In the genomic region with DNA sequence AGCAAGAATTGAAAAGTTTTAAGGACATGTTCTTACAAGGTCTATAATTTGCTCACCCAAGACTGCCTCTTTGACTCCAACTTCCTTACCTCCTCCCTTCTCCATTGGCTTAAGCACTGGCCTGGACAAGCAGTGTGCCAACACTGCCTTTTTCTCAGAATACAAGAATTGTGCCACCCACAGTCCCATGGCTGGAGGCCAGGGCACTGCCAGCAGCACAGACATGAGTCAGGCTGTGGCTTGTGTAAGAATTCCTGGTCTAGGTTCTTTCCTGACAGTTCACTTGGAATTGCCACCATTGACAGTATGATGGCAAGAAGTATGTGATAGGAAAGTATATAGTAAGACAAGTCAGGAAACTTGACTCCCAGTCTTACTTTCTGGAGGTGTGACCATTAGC, we compare ENCODE assay signal across 2 cellular contexts.
TF ChIP-seq lines count a peak whose summit lies in the region.

No MANE protein-coding gene starts in this region.

TF ChIP-seq in liver, 16 proteins besides CTCF, POLR2A, EP300 and RAD21 (continued from another document):
- peak; percentile 24 for TF ChIP-seq FOXA1 (IDR thresholded peaks at IDR 0.05)
- peak; percentile 53 to 71 for TF ChIP-seq RXRA (IDR thresholded peaks at IDR 0.05)
- TF ChIP-seq EGR1 (IDR thresholded peaks at IDR 0.05; ENCODE audit: low read depth in 2 of 2), result no peak
- TF ChIP-seq, protein P1, sequence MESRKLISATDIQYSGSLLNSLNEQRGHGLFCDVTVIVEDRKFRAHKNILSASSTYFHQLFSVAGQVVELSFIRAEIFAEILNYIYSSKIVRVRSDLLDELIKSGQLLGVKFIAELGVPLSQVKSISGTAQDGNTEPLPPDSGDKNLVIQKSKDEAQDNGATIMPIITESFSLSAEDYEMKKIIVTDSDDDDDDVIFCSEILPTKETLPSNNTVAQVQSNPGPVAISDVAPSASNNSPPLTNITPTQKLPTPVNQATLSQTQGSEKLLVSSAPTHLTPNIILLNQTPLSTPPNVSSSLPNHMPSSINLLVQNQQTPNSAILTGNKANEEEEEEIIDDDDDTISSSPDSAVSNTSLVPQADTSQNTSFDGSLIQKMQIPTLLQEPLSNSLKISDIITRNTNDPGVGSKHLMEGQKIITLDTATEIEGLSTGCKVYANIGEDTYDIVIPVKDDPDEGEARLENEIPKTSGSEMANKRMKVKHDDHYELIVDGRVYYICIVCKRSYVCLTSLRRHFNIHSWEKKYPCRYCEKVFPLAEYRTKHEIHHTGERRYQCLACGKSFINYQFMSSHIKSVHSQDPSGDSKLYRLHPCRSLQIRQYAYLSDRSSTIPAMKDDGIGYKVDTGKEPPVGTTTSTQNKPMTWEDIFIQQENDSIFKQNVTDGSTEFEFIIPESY (IDR thresholded peaks at IDR 0.05), result peak; percentile 35
- TF ChIP-seq SP1 (IDR thresholded peaks at IDR 0.05), result peak; percentile 67
- TF ChIP-seq TAF1 (conservative IDR thresholded peaks at IDR 0.05), result no peak
- TF ChIP-seq NR2F2 (IDR thresholded peaks at IDR 0.05), result no peak
- peak; percentile 71 to 78 for TF ChIP-seq HNF4A (conservative IDR thresholded peaks at IDR 0.05)
- TF ChIP-seq YY1 (IDR thresholded peaks at IDR 0.05), result peak; percentile 92
- peak; percentile 37 for TF ChIP-seq FOXA2 (IDR thresholded peaks at IDR 0.05)
- TF ChIP-seq GABPA (IDR thresholded peaks at IDR 0.05 in 1 of 2, conservative IDR thresholded peaks at IDR 0.05 in 1 of 2), result no peak
- TF ChIP-seq, protein P2, sequence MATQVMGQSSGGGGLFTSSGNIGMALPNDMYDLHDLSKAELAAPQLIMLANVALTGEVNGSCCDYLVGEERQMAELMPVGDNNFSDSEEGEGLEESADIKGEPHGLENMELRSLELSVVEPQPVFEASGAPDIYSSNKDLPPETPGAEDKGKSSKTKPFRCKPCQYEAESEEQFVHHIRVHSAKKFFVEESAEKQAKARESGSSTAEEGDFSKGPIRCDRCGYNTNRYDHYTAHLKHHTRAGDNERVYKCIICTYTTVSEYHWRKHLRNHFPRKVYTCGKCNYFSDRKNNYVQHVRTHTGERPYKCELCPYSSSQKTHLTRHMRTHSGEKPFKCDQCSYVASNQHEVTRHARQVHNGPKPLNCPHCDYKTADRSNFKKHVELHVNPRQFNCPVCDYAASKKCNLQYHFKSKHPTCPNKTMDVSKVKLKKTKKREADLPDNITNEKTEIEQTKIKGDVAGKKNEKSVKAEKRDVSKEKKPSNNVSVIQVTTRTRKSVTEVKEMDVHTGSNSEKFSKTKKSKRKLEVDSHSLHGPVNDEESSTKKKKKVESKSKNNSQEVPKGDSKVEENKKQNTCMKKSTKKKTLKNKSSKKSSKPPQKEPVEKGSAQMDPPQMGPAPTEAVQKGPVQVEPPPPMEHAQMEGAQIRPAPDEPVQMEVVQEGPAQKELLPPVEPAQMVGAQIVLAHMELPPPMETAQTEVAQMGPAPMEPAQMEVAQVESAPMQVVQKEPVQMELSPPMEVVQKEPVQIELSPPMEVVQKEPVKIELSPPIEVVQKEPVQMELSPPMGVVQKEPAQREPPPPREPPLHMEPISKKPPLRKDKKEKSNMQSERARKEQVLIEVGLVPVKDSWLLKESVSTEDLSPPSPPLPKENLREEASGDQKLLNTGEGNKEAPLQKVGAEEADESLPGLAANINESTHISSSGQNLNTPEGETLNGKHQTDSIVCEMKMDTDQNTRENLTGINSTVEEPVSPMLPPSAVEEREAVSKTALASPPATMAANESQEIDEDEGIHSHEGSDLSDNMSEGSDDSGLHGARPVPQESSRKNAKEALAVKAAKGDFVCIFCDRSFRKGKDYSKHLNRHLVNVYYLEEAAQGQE (IDR thresholded peaks at IDR 0.05), result peak; percentile 31

TF ChIP-seq in HepG2, 621 proteins besides CTCF, POLR2A, EP300 and RAD21 (continued from another document):
- TF ChIP-seq, protein P3, sequence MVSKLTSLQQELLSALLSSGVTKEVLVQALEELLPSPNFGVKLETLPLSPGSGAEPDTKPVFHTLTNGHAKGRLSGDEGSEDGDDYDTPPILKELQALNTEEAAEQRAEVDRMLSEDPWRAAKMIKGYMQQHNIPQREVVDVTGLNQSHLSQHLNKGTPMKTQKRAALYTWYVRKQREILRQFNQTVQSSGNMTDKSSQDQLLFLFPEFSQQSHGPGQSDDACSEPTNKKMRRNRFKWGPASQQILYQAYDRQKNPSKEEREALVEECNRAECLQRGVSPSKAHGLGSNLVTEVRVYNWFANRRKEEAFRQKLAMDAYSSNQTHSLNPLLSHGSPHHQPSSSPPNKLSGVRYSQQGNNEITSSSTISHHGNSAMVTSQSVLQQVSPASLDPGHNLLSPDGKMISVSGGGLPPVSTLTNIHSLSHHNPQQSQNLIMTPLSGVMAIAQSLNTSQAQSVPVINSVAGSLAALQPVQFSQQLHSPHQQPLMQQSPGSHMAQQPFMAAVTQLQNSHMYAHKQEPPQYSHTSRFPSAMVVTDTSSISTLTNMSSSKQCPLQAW (CRISPR knock-in tag; IDR thresholded peaks at IDR 0.05), result no peak
- no peak for TF ChIP-seq NR2F2 (IDR thresholded peaks at IDR 0.05; ENCODE audit: borderline replicate concordance, low read depth)
- TF ChIP-seq ZNF251 (CRISPR knock-in tag; IDR thresholded peaks at IDR 0.05), result no peak
- TF ChIP-seq ZNF468 (CRISPR knock-in tag; IDR thresholded peaks at IDR 0.05), result no peak
- TF ChIP-seq NKX3-1 (CRISPR knock-in tag; IDR thresholded peaks at IDR 0.05), result no peak
- no peak for TF ChIP-seq ISL2 (CRISPR knock-in tag; IDR thresholded peaks at IDR 0.05)
- TF ChIP-seq ZNF350 (CRISPR knock-in tag; IDR thresholded peaks at IDR 0.05; ENCODE audit: borderline replicate concordance, low read depth), result no peak
